6 cellular contexts compared by ENCODE assay signal in the genomic region with DNA sequence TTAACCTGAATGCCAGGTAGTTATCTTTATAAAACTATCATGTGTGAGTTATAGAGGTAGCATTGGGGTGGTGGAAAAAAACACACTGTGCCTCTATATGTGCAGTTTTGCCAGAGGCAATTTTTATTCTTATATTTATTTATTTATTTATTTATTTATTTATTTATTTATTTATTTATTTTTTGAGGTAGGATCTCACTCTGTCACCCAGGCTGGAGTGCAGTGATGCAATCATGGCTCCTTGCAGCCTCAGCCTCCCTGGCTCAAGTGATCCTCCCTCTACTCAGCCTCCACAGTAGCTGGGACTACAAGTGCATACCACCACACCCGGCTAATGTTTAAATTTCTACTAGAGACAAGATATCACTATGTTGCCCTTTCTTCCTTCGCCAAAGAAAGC.
DNase-seq lines count a peak whose midpoint lies in the region; ATAC-seq and TF ChIP-seq lines count a peak whose summit lies in the region.
"Not testable (repeated sequence)": the region's sequence is repeated elsewhere in the genome, so short reads cannot be mapped to it uniquely, and the experiment has no call there.

No MANE protein-coding gene starts in this region.

- not testable (repeated sequence) for H3K27ac ChIP-seq in HUES48 (ENCODE audit: low read depth, low read length)

- not testable (repeated sequence) for H3K36me3 ChIP-seq in HUES48 (ENCODE audit: control insufficient read depth, insufficient read depth, low read length)

- not testable (repeated sequence) for H3K36me3 Mint-ChIP-seq in activated CD4-positive, alpha-beta T cell treated with anti-CD3 and anti-CD28 coated beads, Interleukin-2, amount 10 ng/mL, durations not matched to agents 24 days and 14 days (ENCODE audit: low read depth); osteocyte (ENCODE audit: unreplicated experiment)

- not testable (repeated sequence) for H3K4me1 Mint-ChIP-seq in activated CD4-positive, alpha-beta T cell treated with anti-CD3 and anti-CD28 coated beads, Interleukin-2, amount 10 ng/mL, durations not matched to agents 24 days and 14 days; osteocyte (ENCODE audit: unreplicated experiment)

- not testable (repeated sequence) for H3K27ac Mint-ChIP-seq in activated CD4-positive, alpha-beta T cell treated with anti-CD3 and anti-CD28 coated beads, Interleukin-2, amount 10 ng/mL, durations not matched to agents 24 days and 14 days; osteocyte (ENCODE audit: unreplicated experiment)

- H3K4me3 ChIP-seq in HUES48 (ENCODE audit: low read depth, low read length), result peak overlapping the region; percentile 0; the same call in 1 of the 2 replicates

- peak; percentile 8 for ATAC-seq in esophagus mucosa

- H3K9me3 Mint-ChIP-seq in activated CD4-positive, alpha-beta T cell treated with anti-CD3 and anti-CD28 coated beads, Interleukin-2, amount 10 ng/mL, durations not matched to agents 24 days and 14 days; osteocyte (ENCODE audit: unreplicated experiment): not testable (repeated sequence)

- H3K4me3 Mint-ChIP-seq in activated CD4-positive, alpha-beta T cell treated with anti-CD3 and anti-CD28 coated beads, Interleukin-2, amount 10 ng/mL, durations not matched to agents 24 days and 14 days; osteocyte (ENCODE audit: unreplicated experiment): not testable (repeated sequence)

- TF ChIP-seq CTCF in GM10266 (IDR thresholded peaks at IDR 0.05; ENCODE audit: control insufficient read depth, insufficient read depth, low read depth, missing control alignments); osteocyte (IDR thresholded peaks at IDR 0.05): not testable (repeated sequence)

- DNase-seq in GM10266 (ENCODE audit: extremely low spot score), result peak; percentile 8
- peak; percentile 56 for DNase-seq in activated CD4-positive, alpha-beta T cell treated with anti-CD3 and anti-CD28 coated beads, Interleukin-2, amount 10 ng/mL, durations not matched to agents 24 days and 14 days
- peak; percentile 43 for DNase-seq in islet precursor cell
- DNase-seq in osteocyte (ENCODE audit: extremely low spot score, unreplicated experiment), result peak; percentile 87

- intact Hi-C loops in activated CD4-positive, alpha-beta T cell treated with anti-CD3 and anti-CD28 coated beads, Interleukin-2, amount 10 ng/mL, durations not matched to agents 24 days and 14 days (cut with micrococcal nuclease), result not testable (repeated sequence)

- H3K4me1 ChIP-seq in HUES48 (ENCODE audit: control insufficient read depth, insufficient read depth, low read length), result not testable (repeated sequence)

- not testable (repeated sequence) for H3K27me3 Mint-ChIP-seq in activated CD4-positive, alpha-beta T cell treated with anti-CD3 and anti-CD28 coated beads, Interleukin-2, amount 10 ng/mL, durations not matched to agents 24 days and 14 days; osteocyte (ENCODE audit: unreplicated experiment)

- H3K9me3 ChIP-seq in HUES48 (ENCODE audit: control insufficient read depth, insufficient read depth, low read length), result peaks cover 96% of the 10 kb centered on the region

- not testable (repeated sequence) for H3K9ac ChIP-seq in HUES48 (ENCODE audit: low read depth, low read length)

- H3K27me3 ChIP-seq in HUES48 (ENCODE audit: control insufficient read depth, insufficient read depth, low read length), result not testable (repeated sequence)

Comparison
In these comparisons a context has a peak if more than half of its experiments do, and no peak if none do; other contexts are left out.
1. DNase-seq: peak in every context shown above with its lines; median percentile 87 in osteocyte; 56 in activated CD4-positive, alpha-beta T cell treated with anti-CD3 and anti-CD28 coated beads, Interleukin-2, amount 10 ng/mL, durations not matched to agents 24 days and 14 days; 43 in islet precursor cell; 8 in GM10266.